8 cellular contexts compared by ENCODE assay signal in genomic region chr2:169693344-169693743, GRCh38. TPM values are rescaled to one million over a fixed set of nuclear protein-coding genes. Genes with fewer than 3 reads are reported as not detected.
DNase-seq lines count a peak whose midpoint lies in the region; ATAC-seq and TF ChIP-seq lines count a peak whose summit lies in the region.

No MANE protein-coding gene starts in this region.

- intact Hi-C loops in adrenal gland (cut with DNase I), result no loop called here

- WGBS in adrenal gland, 4 donors, result 17 to 30% (median 23%) methylated on average over 4 of the region's 4 CpGs

- peak overlapping the region; percentile 98 for H3K4me3 Mint-ChIP-seq in progenitor cell of endocrine pancreas (ENCODE audit: low read depth)

- H3K36me3 ChIP-seq in adrenal gland (replicated peaks in 1 of 2), result no peaks in the 10 kb centered on the region

- H3K4me3 ChIP-seq in adrenal gland, result no peak overlapping the region

- H3K27me3 ChIP-seq in adrenal gland, result no peaks in the 10 kb centered on the region

- peaks cover 12% of the 10 kb centered on the region for H3K9me3 Mint-ChIP-seq in progenitor cell of endocrine pancreas (ENCODE audit: low read depth)

- H3K27ac Mint-ChIP-seq in progenitor cell of endocrine pancreas, result peak overlapping the region; percentile 98

- H3K9me3 ChIP-seq in adrenal gland (replicated peaks in 1 of 3), result no peaks in the 10 kb centered on the region

- TF ChIP-seq POLR2A in adrenal gland (IDR thresholded peaks at IDR 0.05), result no peak

- H3K36me3 Mint-ChIP-seq in progenitor cell of endocrine pancreas (ENCODE audit: insufficient read depth), result peaks cover 8% of the 10 kb centered on the region

- TF ChIP-seq CTCF in progenitor cell of endocrine pancreas (IDR thresholded peaks at IDR 0.05; ENCODE audit: unreplicated experiment) (no peak), adrenal gland (IDR thresholded peaks at IDR 0.05) (no peak)

- H3K4me1 ChIP-seq in adrenal gland (replicated peaks in 1 of 2), result peaks cover 0 to 14% of the 10 kb centered on the region in 2 donors

- no peak overlapping the region for H3K27ac ChIP-seq in adrenal gland

- H3K4me1 Mint-ChIP-seq in progenitor cell of endocrine pancreas (ENCODE audit: low read depth), result peaks cover 13% of the 10 kb centered on the region

- no peak for ATAC-seq in HG02852 (IDR thresholded peaks at IDR 0.05; ENCODE audit: unreplicated experiment)

- DNase-seq in NCI-H345 (lab: John Stamatoyannopoulos, UW) (peak; percentile 14), NCI-H345 treated with DMSO at 0.1 percent for 48 hours (lab: John Stamatoyannopoulos, UW; ENCODE audit: unreplicated experiment) (no peak), NCI-H748 (lab: John Stamatoyannopoulos, UW; ENCODE audit: unreplicated experiment) (peak; percentile 71), dermis microvascular lymphatic vessel endothelial cell (ENCODE audit: low read depth in 2 of 2) (peak; percentile 39 to 57), progenitor cell of endocrine pancreas (ENCODE audit: low spot score, unreplicated experiment) (no peak), GM03348 (ENCODE audit: low spot score) (no peak), adrenal gland (no peak)

- no peaks in the 10 kb centered on the region for H3K27me3 Mint-ChIP-seq in progenitor cell of endocrine pancreas

RNA-seq across cellular contexts. Expression of gene CFAP210, which starts 0.9 kb away (rescaled TPM):
- total RNA-seq in dermis microvascular lymphatic vessel endothelial cell (not detected in 2 replicates), progenitor cell of endocrine pancreas (1.2 and 1.6 TPM in 2 replicates), adrenal gland (not detected)
- under 1 TPM in 2 of 3 donors, not detected in 1; 0.07 to 0.32 TPM for polyA plus RNA-seq in adrenal gland

RNA-seq across cellular contexts. Expression of gene PHOSPHO2, which starts 0.9 kb away (rescaled TPM):
- total RNA-seq in dermis microvascular lymphatic vessel endothelial cell (1.7 and 2.5 TPM in 2 replicates), progenitor cell of endocrine pancreas (13.5 and 17.3 TPM in 2 replicates), adrenal gland (1 to 10 TPM in 6 of 8 donors, under 1 TPM in 2; 0.69 to 6.6 (median 2.4) TPM)
- polyA plus RNA-seq in adrenal gland, result 1 to 10 TPM in 2 of 3 donors, under 1 TPM in 1; 0.74 to 2.4 (median 2.3) TPM

RNA-seq across cellular contexts. Expression of gene KLHL23, which starts 40.3 kb away (rescaled TPM):
- 19.1 and 25.9 TPM in 2 replicates for total RNA-seq in dermis microvascular lymphatic vessel endothelial cell
- 50.1 and 56.9 TPM in 2 replicates for total RNA-seq in progenitor cell of endocrine pancreas
- total RNA-seq in adrenal gland, result 1 to 10 TPM in 6 of 8 donors, under 1 TPM in 2; 0.61 to 4.0 (median 2.1) TPM
- polyA plus RNA-seq in adrenal gland, result 1 to 10 TPM; 1.5 to 2.5 (median 1.9) TPM

Comparison
In these comparisons a context has a peak if more than half of its experiments do, and no peak if none do; other contexts are left out.
1. DNase-seq: peak in NCI-H345 (single experiment), NCI-H748 (single experiment) and dermis microvascular lymphatic vessel endothelial cell (2 of 2); none in NCI-H345 treated with DMSO at 0.1 percent for 48 hours (single experiment), progenitor cell of endocrine pancreas (single experiment), GM03348 (single experiment) and adrenal gland (0 of 7).